ENCODE assay signal across 6 cellular contexts in the genomic region with DNA sequence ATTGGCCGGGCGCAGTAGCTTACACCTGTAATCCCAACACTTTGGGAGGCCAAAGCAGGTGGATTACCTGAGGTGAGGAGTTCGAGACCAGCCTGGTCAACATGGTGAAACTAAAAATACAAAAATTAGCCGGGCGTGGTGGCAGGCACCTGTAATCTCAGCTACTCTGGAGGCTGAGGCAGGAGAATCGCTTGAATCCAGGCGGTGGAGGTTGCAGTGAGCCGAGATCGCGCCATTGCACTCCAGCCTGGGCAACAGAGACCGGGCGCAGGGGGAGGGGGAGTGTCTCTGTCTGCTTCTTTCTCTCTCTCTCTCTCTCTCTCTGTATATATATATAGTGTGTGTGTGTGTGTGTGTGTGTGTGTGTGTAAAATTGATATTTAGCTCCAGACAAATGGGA. TPM values are rescaled to one million over a fixed set of nuclear protein-coding genes. Genes with fewer than 3 reads are reported as not detected.
DNase-seq lines count a peak whose midpoint lies in the region; ATAC-seq and TF ChIP-seq lines count a peak whose summit lies in the region.
"Not testable (repeated sequence)": the region's sequence is repeated elsewhere in the genome, so short reads cannot be mapped to it uniquely, and the experiment has no call there.

No MANE protein-coding gene starts in this region.

- H3K9me2 ChIP-seq in SU-DHL-6 (replicated peaks; ENCODE audit: insufficient read depth, low read length) = not testable (repeated sequence)

- not testable (repeated sequence) for H3K4me3 ChIP-seq in CD4-positive, alpha-beta memory T cell (ENCODE audit: low read length in 2 of 2); SU-DHL-6 (ENCODE audit: insufficient read depth, low read length, poor library complexity, severe bottlenecking)

- peak overlapping the region in 6 of 7 donors; percentile 17 to 75 (median 62) for H3K27ac Mint-ChIP-seq in CD4-positive, alpha-beta memory T cell
- H3K27ac Mint-ChIP-seq in activated T-helper 17 cell treated with anti-CD3 and anti-CD28 coated beads, Interleukin-2, amount 50 U/mL, for 72 hours = not testable (repeated sequence)
- H3K27ac Mint-ChIP-seq in MCF 10A (ENCODE audit: low read depth, unreplicated experiment) (peak overlapping the region; percentile 31), natural killer cell (peak overlapping the region; percentile 76 to 79)
- H3K27ac Mint-ChIP-seq in stimulated activated memory B cell treated with anti-CD40 and anti-IgM and Interleukin-4, amounts not matched to agents 10 μg/mL and 1 μg/mL and 100 μg/mL, for 72 hours = peak overlapping the region; percentile 46

- not testable (repeated sequence) for H3K27me3 Mint-ChIP-seq in CD4-positive, alpha-beta memory T cell; activated T-helper 17 cell treated with anti-CD3 and anti-CD28 coated beads, Interleukin-2, amount 50 U/mL, for 72 hours; MCF 10A (ENCODE audit: insufficient read depth, unreplicated experiment); natural killer cell (ENCODE audit: low read depth in 2 of 2); stimulated activated memory B cell treated with anti-CD40 and anti-IgM and Interleukin-4, amounts not matched to agents 10 μg/mL and 1 μg/mL and 100 μg/mL, for 72 hours

- not testable (repeated sequence) for H3K9ac ChIP-seq in SU-DHL-6 (ENCODE audit: low read length)

- intact Hi-C loops in CD4-positive, alpha-beta memory T cell (cut with micrococcal nuclease); MCF 10A (cut with micrococcal nuclease); natural killer cell (cut with micrococcal nuclease): not testable (repeated sequence)

- peaks cover 86% of the 10 kb centered on the region for H3K4me1 ChIP-seq in CD4-positive, alpha-beta memory T cell (ENCODE audit: insufficient read depth, low read length)

- DNase-seq in CD4-positive, alpha-beta memory T cell; MCF 10A (ENCODE audit: unreplicated experiment); natural killer cell: not testable (repeated sequence)

- H3K36me3 Mint-ChIP-seq in CD4-positive, alpha-beta memory T cell = peaks cover 3 to 25% of the 10 kb centered on the region in 2 donors
- peaks cover 82% of the 10 kb centered on the region for H3K36me3 Mint-ChIP-seq in activated T-helper 17 cell treated with anti-CD3 and anti-CD28 coated beads, Interleukin-2, amount 50 U/mL, for 72 hours (ENCODE audit: low read depth)
- peaks cover 73% of the 10 kb centered on the region for H3K36me3 Mint-ChIP-seq in MCF 10A (ENCODE audit: insufficient read depth, unreplicated experiment)
- H3K36me3 Mint-ChIP-seq in natural killer cell = not testable (repeated sequence)
- peaks cover 13% of the 10 kb centered on the region for H3K36me3 Mint-ChIP-seq in stimulated activated memory B cell treated with anti-CD40 and anti-IgM and Interleukin-4, amounts not matched to agents 10 μg/mL and 1 μg/mL and 100 μg/mL, for 72 hours

- H3K27me3 ChIP-seq in CD4-positive, alpha-beta memory T cell (ENCODE audit: insufficient read depth, low read length); SU-DHL-6 (ENCODE audit: low read length): not testable (repeated sequence)

- peaks cover 10% of the 10 kb centered on the region for H3K36me3 ChIP-seq in CD4-positive, alpha-beta memory T cell (ENCODE audit: insufficient read depth, low read length)
- peaks cover 37% of the 10 kb centered on the region for H3K36me3 ChIP-seq in SU-DHL-6 (ENCODE audit: low read length)

- ATAC-seq in activated T-helper 17 cell treated with anti-CD3 and anti-CD28 coated beads, Interleukin-2, amount 50 U/mL, for 72 hours (replicated peaks); natural killer cell; stimulated activated memory B cell treated with anti-CD40 and anti-IgM and Interleukin-4, amounts not matched to agents 10 μg/mL and 1 μg/mL and 100 μg/mL, for 72 hours: not testable (repeated sequence)

- peak overlapping the region; percentile 34 for H3K4me2 ChIP-seq in SU-DHL-6 (ENCODE audit: low read depth, low read length, poor library complexity, severe bottlenecking)

- H3F3A ChIP-seq in SU-DHL-6 (ENCODE audit: insufficient read depth) = peaks cover 13% of the 10 kb centered on the region; the same call in 1 of the 2 replicates

- POLR2A ChIA-PET in CD4-positive, alpha-beta memory T cell (lab: Charles Lee; ENCODE audit: partially characterized antibody) = interaction anchor here (1.0 to 8.3 kb wide), 4 partner anchors 14 to 57 kb away, joined by 3 to 240 read pairs (median 60); a partner anchor contains a TSS
- POLR2A ChIA-PET in MCF 10A (lab: Yijun Ruan, JAX) = interaction anchor here (0.6 to 18.8 kb wide), 6 partner anchors 9 to 56 kb away, joined by 4 to 877 read pairs (median 4); a partner anchor contains a TSS

- peaks cover 28 to 81% (median 57%) of the 10 kb centered on the region in 4 donors for H3K4me1 Mint-ChIP-seq in CD4-positive, alpha-beta memory T cell
- peaks cover 11% of the 10 kb centered on the region for H3K4me1 Mint-ChIP-seq in activated T-helper 17 cell treated with anti-CD3 and anti-CD28 coated beads, Interleukin-2, amount 50 U/mL, for 72 hours
- H3K4me1 Mint-ChIP-seq in MCF 10A (ENCODE audit: insufficient read depth, unreplicated experiment) = not testable (repeated sequence)
- peaks cover 42 to 47% of the 10 kb centered on the region in 2 donors for H3K4me1 Mint-ChIP-seq in natural killer cell
- peaks cover 47% of the 10 kb centered on the region for H3K4me1 Mint-ChIP-seq in stimulated activated memory B cell treated with anti-CD40 and anti-IgM and Interleukin-4, amounts not matched to agents 10 μg/mL and 1 μg/mL and 100 μg/mL, for 72 hours

- TF ChIP-seq CTCF in SU-DHL-6 (IDR thresholded peaks at IDR 0.05; ENCODE audit: insufficient read depth, low read length, poor library complexity, severe bottlenecking); MCF 10A (IDR thresholded peaks at IDR 0.05; ENCODE audit: unreplicated experiment); natural killer cell (IDR thresholded peaks at IDR 0.05): not testable (repeated sequence)

- not testable (repeated sequence) for H3K9me3 Mint-ChIP-seq in CD4-positive, alpha-beta memory T cell; activated T-helper 17 cell treated with anti-CD3 and anti-CD28 coated beads, Interleukin-2, amount 50 U/mL, for 72 hours; MCF 10A (ENCODE audit: unreplicated experiment); natural killer cell; stimulated activated memory B cell treated with anti-CD40 and anti-IgM and Interleukin-4, amounts not matched to agents 10 μg/mL and 1 μg/mL and 100 μg/mL, for 72 hours

- peaks cover 65% of the 10 kb centered on the region for H4K20me1 ChIP-seq in SU-DHL-6 (ENCODE audit: low read depth, low read length)

- CTCF ChIA-PET in CD4-positive, alpha-beta memory T cell (lab: Charles Lee; ENCODE audit: partially characterized antibody) = interaction anchor here (0.5 to 1.8 kb wide), 6 partner anchors 12 to 62 kb away, joined by 3 to 7 read pairs (median 4); a partner anchor contains a TSS
- CTCF ChIA-PET in MCF 10A (lab: Yijun Ruan, JAX) = interaction anchor here (0.6 to 5.0 kb wide), 7 partner anchors 9 to 519 kb away, joined by 3 to 44 read pairs (median 4); no protein-coding TSS in a partner anchor

- H3K9me3 ChIP-seq in CD4-positive, alpha-beta memory T cell (ENCODE audit: control insufficient read depth in 1 of 2, low read length in 2 of 2); SU-DHL-6 (ENCODE audit: insufficient read depth, low read length): not testable (repeated sequence)

- H2AFZ ChIP-seq in SU-DHL-6 (ENCODE audit: low read depth, low read length, severe bottlenecking) = not testable (repeated sequence)

- H3K79me2 ChIP-seq in SU-DHL-6 (ENCODE audit: insufficient read depth, low read length) = peaks cover 100% of the 10 kb centered on the region

- not testable (repeated sequence) for H3K27ac ChIP-seq in CD4-positive, alpha-beta memory T cell (ENCODE audit: low read depth, low read length); SU-DHL-6 (ENCODE audit: low read depth, low read length)

- H3K4me3 Mint-ChIP-seq in CD4-positive, alpha-beta memory T cell = peak overlapping the region in 6 of 8 donors; percentile 43 to 70 (median 57)
- peak overlapping the region; percentile 38 for H3K4me3 Mint-ChIP-seq in activated T-helper 17 cell treated with anti-CD3 and anti-CD28 coated beads, Interleukin-2, amount 50 U/mL, for 72 hours
- not testable (repeated sequence) for H3K4me3 Mint-ChIP-seq in MCF 10A (ENCODE audit: unreplicated experiment); natural killer cell
- peak overlapping the region; percentile 31 for H3K4me3 Mint-ChIP-seq in stimulated activated memory B cell treated with anti-CD40 and anti-IgM and Interleukin-4, amounts not matched to agents 10 μg/mL and 1 μg/mL and 100 μg/mL, for 72 hours

- BruUV-seq in MCF 10A (replicated peaks; lab: Mats Ljungman, UMichigan) = not testable (repeated sequence)

RNA-seq across cellular contexts. Expression of a gene that starts 5.2 kb away (rescaled TPM):
- 100 to 1,000 TPM; 151 to 159 TPM for total RNA-seq in CD4-positive, alpha-beta memory T cell
- 100 to 1,000 TPM; 140 to 149 TPM for polyA plus RNA-seq in CD4-positive, alpha-beta memory T cell
- 10 to 100 TPM; 79.8 to 88.5 TPM for total RNA-seq in activated T-helper 17 cell treated with anti-CD3 and anti-CD28 coated beads, Interleukin-2, amount 50 U/mL, for 72 hours
- total RNA-seq in MCF 10A (2022) (116 and 142 TPM in 2 replicates), natural killer cell (100 to 1,000 TPM; 141 to 167 (median 164) TPM)

RNA-seq across cellular contexts. Expression of a gene that starts 29.3 kb away (rescaled TPM):
- total RNA-seq in CD4-positive, alpha-beta memory T cell = 10 to 100 TPM; 30.5 to 30.9 TPM
- 10 to 100 TPM; 43.5 to 53.2 TPM for polyA plus RNA-seq in CD4-positive, alpha-beta memory T cell
- 10 to 100 TPM; 66.2 to 90.3 TPM for total RNA-seq in activated T-helper 17 cell treated with anti-CD3 and anti-CD28 coated beads, Interleukin-2, amount 50 U/mL, for 72 hours
- total RNA-seq in MCF 10A (2022) (13.4 and 46.0 TPM in 2 replicates), natural killer cell (10 to 100 TPM; 21.7 to 31.7 (median 26.5) TPM)

RNA-seq across cellular contexts. Expression of a gene that starts 39.5 kb away (rescaled TPM):
- total RNA-seq in CD4-positive, alpha-beta memory T cell = 100 to 1,000 TPM; 128 to 131 TPM
- 100 to 1,000 TPM; 121 to 161 TPM for polyA plus RNA-seq in CD4-positive, alpha-beta memory T cell
- 100 to 1,000 TPM; 110 to 112 TPM for total RNA-seq in activated T-helper 17 cell treated with anti-CD3 and anti-CD28 coated beads, Interleukin-2, amount 50 U/mL, for 72 hours
- total RNA-seq in MCF 10A (2022) (424 and 600 TPM in 2 replicates), natural killer cell (100 to 1,000 TPM in 2 of 3 donors, 10 to 100 TPM in 1; 81.3 to 156 (median 138) TPM)

RNA-seq across cellular contexts. Expression of a gene that starts 56.9 kb away (rescaled TPM):
- total RNA-seq in CD4-positive, alpha-beta memory T cell = 100 to 1,000 TPM; 151 to 162 TPM
- 100 to 1,000 TPM in 1 of 2 donors, 10 to 100 TPM in 1; 84.3 to 114 TPM for polyA plus RNA-seq in CD4-positive, alpha-beta memory T cell
- 100 to 1,000 TPM; 321 to 554 TPM for total RNA-seq in activated T-helper 17 cell treated with anti-CD3 and anti-CD28 coated beads, Interleukin-2, amount 50 U/mL, for 72 hours
- total RNA-seq in MCF 10A (2022) = 341 and 351 TPM in 2 replicates
- 100 to 1,000 TPM; 192 to 230 (median 218) TPM for total RNA-seq in natural killer cell

RNA-seq across cellular contexts. Expression of a gene that starts 57.7 kb away (rescaled TPM):
- total RNA-seq in CD4-positive, alpha-beta memory T cell = 10 to 100 TPM; 43.9 to 45.2 TPM
- 100 to 1,000 TPM in 1 of 2 donors, 10 to 100 TPM in 1; 68.5 to 105 TPM for polyA plus RNA-seq in CD4-positive, alpha-beta memory T cell
- 100 to 1,000 TPM in 1 of 2 donors, 10 to 100 TPM in 1; 61.9 to 124 TPM for total RNA-seq in activated T-helper 17 cell treated with anti-CD3 and anti-CD28 coated beads, Interleukin-2, amount 50 U/mL, for 72 hours
- total RNA-seq in MCF 10A (2022) (108 and 120 TPM in 2 replicates), natural killer cell (10 to 100 TPM; 22.3 to 29.6 (median 22.6) TPM)
